1 cellular context compared by ENCODE assay signal in genomic region chr12:106287364-106287763, GRCh38.
TF ChIP-seq lines count a peak whose summit lies in the region.

No MANE protein-coding gene starts in this region.

TF ChIP-seq in WTC11, 78 proteins besides CTCF, POLR2A, EP300 and RAD21 (continued from another document):
- TF ChIP-seq ZNF416 (CRISPR knock-in tag; IDR thresholded peaks at IDR 0.05) = no peak
- TF ChIP-seq, protein P1, sequence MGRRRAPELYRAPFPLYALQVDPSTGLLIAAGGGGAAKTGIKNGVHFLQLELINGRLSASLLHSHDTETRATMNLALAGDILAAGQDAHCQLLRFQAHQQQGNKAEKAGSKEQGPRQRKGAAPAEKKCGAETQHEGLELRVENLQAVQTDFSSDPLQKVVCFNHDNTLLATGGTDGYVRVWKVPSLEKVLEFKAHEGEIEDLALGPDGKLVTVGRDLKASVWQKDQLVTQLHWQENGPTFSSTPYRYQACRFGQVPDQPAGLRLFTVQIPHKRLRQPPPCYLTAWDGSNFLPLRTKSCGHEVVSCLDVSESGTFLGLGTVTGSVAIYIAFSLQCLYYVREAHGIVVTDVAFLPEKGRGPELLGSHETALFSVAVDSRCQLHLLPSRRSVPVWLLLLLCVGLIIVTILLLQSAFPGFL (CRISPR knock-in tag; IDR thresholded peaks at IDR 0.05; ENCODE audit: borderline replicate concordance) = no peak
- TF ChIP-seq RORB (CRISPR knock-in tag; IDR thresholded peaks at IDR 0.05) = no peak
- TF ChIP-seq FOXP1 (CRISPR knock-in tag; IDR thresholded peaks at IDR 0.05; ENCODE audit: borderline replicate concordance) = no peak
- TF ChIP-seq ZNF263 (CRISPR knock-in tag; IDR thresholded peaks at IDR 0.05; ENCODE audit: low read depth) = no peak
- TF ChIP-seq EMX1 (CRISPR knock-in tag; IDR thresholded peaks at IDR 0.05) = no peak
- no peak for TF ChIP-seq NR1H2 (CRISPR knock-in tag; IDR thresholded peaks at IDR 0.05)
- no peak for TF ChIP-seq MAX (CRISPR knock-in tag; IDR thresholded peaks at IDR 0.05)
- TF ChIP-seq, protein P2, sequence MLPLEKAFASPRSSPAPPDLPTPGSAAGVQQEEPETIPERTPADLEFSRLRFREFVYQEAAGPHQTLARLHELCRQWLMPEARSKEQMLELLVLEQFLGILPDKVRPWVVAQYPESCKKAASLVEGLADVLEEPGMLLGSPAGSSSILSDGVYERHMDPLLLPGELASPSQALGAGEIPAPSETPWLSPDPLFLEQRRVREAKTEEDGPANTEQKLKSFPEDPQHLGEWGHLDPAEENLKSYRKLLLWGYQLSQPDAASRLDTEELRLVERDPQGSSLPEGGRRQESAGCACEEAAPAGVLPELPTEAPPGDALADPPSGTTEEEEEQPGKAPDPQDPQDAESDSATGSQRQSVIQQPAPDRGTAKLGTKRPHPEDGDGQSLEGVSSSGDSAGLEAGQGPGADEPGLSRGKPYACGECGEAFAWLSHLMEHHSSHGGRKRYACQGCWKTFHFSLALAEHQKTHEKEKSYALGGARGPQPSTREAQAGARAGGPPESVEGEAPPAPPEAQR (CRISPR knock-in tag; IDR thresholded peaks at IDR 0.05) = no peak
- TF ChIP-seq JAZF1 (CRISPR knock-in tag; IDR thresholded peaks at IDR 0.05) = no peak
TF ChIP-seq in WTC11: peak in this region for 0.
